ENCODE assay signal across 35 cellular contexts in genomic region chr2:160943429-160943828, GRCh38.
"Had no signal": no experiment of that assay in that cellular context is flagged by ENCODE, and none has a peak within 500 bp of the region (broad histone marks: within the 10 kb centered on the region; RNA-seq: fewer than 3 reads in every experiment).

No MANE protein-coding gene starts in this region.

- DNase-seq: Karpas-422, Kasumi-1, MG63, MM.1S, MV-4-11, NCI-H1048, NCI-H1092, NCI-H1092 treated with DMSO at 0.1 percent for 48 hours, NCI-H1105, NCI-H1105 treated with DMSO at 0.1 percent for 48 hours, NCI-H1417, NCI-H1417 treated with DMSO at 0.1 percent for 48 hours, NCI-H1436, NCI-H1436 treated with DMSO at 0.1 percent for 48 hours, NCI-H146, NCI-H1694, NCI-H1694 treated with DMSO at 0.1 percent for 48 hours, NCI-H187, NCI-H187 treated with DMSO at 0.1 percent for 48 hours, NCI-H1930, NCI-H2029, NCI-H2029 treated with DMSO at 0.1 percent for 48 hours, NCI-H2081, NCI-H2081 treated with DMSO at 0.1 percent for 48 hours, NCI-H2107, NCI-H2171, NCI-H2171 treated with DMSO at 0.1 percent for 48 hours, NCI-H2227 treated with DMSO at 0.1 percent for 48 hours, NCI-H226, NCI-H345, NCI-H446, NCI-H446 treated with DMSO at 0.1 percent for 48 hours, NCI-H510A, NCI-H510A treated with DMSO at 0.1 percent for 48 hours had no signal

- H3K9me3 ChIP-seq: MG63 had no signal

- H3K4me2 ChIP-seq: KMS-11 had no signal

- H3K27ac ChIP-seq: KMS-11 had no signal

- H3K4me3 ChIP-seq: MG63 had no signal
